26 cellular contexts compared by ENCODE assay signal in the genomic region with DNA sequence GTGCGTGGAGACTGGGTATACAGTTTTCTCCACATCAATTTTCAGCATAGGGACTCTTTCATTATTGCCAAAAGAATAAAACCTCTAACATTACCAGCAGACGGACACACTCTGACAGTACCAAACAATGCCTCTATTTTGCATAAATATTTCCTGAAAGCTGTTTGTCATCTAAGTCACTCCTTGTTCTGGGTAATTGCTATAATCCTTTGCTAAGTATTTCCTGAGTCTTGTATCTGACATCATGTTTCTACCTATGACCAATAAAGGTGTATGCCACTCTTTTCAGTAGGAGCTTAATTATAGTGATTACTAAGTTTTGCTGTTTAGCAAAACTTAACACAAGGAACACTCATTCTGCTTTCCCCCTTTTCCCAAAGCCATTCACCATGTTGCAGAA.
"Had no signal": no experiment of that assay in that cellular context is flagged by ENCODE, and none has a peak within 500 bp of the region (broad histone marks: within the 10 kb centered on the region; RNA-seq: fewer than 3 reads in every experiment).

No MANE protein-coding gene starts in this region.

- H3K4me3 ChIP-seq: left ventricle myocardium inferior, lung, mucosa of descending colon, pancreas, prostate gland, skin epidermis, stomach, testis, thyroid gland, transverse colon, upper lobe of left lung, vagina had no signal

- H3K9me3 ChIP-seq: left ventricle myocardium inferior, mucosa of descending colon, pancreas, prostate gland, stomach, testis, thyroid gland, transverse colon, upper lobe of left lung, vagina had no signal

- H3K36me3 ChIP-seq: left ventricle myocardium inferior, pancreas, prostate gland, stomach, thyroid gland, transverse colon, upper lobe of left lung, vagina had no signal

- H3K27me3 ChIP-seq: pancreas, stomach, testis, thyroid gland, transverse colon, upper lobe of left lung, vagina had no signal

- H3K4me1 ChIP-seq: left ventricle myocardium inferior, prostate gland, stomach, testis, thyroid gland, transverse colon, upper lobe of left lung, vagina had no signal

- FAIRE-seq: islet of Langerhans, pancreas had no signal

- DNase-seq: immature natural killer cell; left ventricle myocardium inferior; midbrain; mucosa of descending colon; naive thymus-derived CD4-positive, alpha-beta T cell; nucleus accumbens; pancreas; posterior cingulate gyrus; retina; right cardiac atrium; stimulated activated CD4-positive, alpha-beta T cell treated with anti-CD3 and anti-CD28 coated beads, Interleukin-12 subunit alpha, Interleukin-12 subunit beta, amount 100 ng/mL, for 4 hours; stimulated activated CD4-positive, alpha-beta T cell treated with anti-CD3 and anti-CD28 coated beads, Interleukin-15, amount 100 ng/mL, for 24 hours; stimulated activated CD4-positive, alpha-beta T cell treated with anti-CD3 and anti-CD28 coated beads, Interleukin-2, amount 100 ng/mL, for 24 hours; stimulated activated CD4-positive, alpha-beta T cell treated with anti-CD3 and anti-CD28 coated beads, Interleukin-4, amount 100 ng/mL, for 1 hour; stimulated activated naive B cell treated with anti-CD40 and anti-IgM and Interleukin-4, amounts not matched to agents 10 μg/mL and 1 μg/mL and 100 μg/mL, for 72 hours; stimulated activated naive CD8-positive, alpha-beta T cell treated with anti-CD3 and anti-CD28 coated beads, Interleukin-15, Interleukin-2, amounts not matched to agents 100 U/mL and 50 U/mL, for 24 hours; stomach; testis; thyroid gland; transverse colon; upper lobe of left lung had no signal

- H3K27ac ChIP-seq: left ventricle myocardium inferior, pancreas, prostate gland, skin epidermis, stomach, testis, thyroid gland, transverse colon, upper lobe of left lung, vagina had no signal
